ENCODE assay signal across 8 cellular contexts in the genomic region with DNA sequence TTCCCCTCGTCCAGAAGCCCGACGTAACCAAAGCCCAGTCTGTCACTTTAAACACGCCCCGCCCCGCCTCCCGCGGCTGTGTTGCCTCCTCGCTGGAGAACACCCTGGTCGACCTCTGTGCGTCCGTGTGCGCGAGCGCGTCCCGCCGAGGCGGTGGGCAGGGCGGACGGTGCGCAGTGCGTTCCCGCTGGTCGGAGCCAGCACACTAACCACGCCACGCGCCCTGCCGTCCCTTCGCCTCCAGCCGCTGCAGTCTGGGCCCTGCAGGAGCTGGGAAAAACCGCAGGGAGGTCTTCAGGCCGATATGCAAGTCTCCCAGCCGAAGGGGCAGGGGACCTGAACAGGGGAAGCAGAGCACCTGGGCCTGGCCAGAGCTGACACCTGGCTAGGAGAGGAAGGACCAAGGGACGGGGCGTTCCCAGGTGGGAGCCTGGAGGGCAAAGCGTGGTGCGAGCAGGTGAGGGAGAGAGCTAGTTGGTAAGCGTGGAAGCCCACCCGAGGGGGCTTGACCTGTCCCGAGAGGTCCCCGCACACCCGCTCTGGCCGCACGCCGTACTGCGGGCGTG. TPM values are rescaled to one million over a fixed set of nuclear protein-coding genes. Genes with fewer than 3 reads are reported as not detected.
A peak's percentile ranks its signal among the peaks of the same experiment; 100 is the strongest.
DNase-seq lines count a peak whose midpoint lies in the region; ATAC-seq and TF ChIP-seq lines count a peak whose summit lies in the region.

No MANE protein-coding gene starts in this region.

- H2AK5ac ChIP-seq in trophoblast cell (ENCODE audit: low read length), result peak overlapping the region; percentile 77

- H3K27ac ChIP-seq in trophoblast cell (ENCODE audit: low read depth, low read length) (peak overlapping the region; percentile 90), upper lobe of left lung (peak overlapping the region; percentile 78 to 89 (median 88))

- peaks cover 26% of the 10 kb centered on the region for H3K9me3 ChIP-seq in trophoblast cell (ENCODE audit: insufficient read depth, low read depth, low read length)
- H3K9me3 ChIP-seq in upper lobe of left lung, result no peaks in the 10 kb centered on the region

- H3K23ac ChIP-seq in trophoblast cell (ENCODE audit: low read length), result no peak overlapping the region

- H2AFZ ChIP-seq in trophoblast cell (ENCODE audit: insufficient read depth, low read length, poor library complexity), result peak overlapping the region; percentile 67

- TF ChIP-seq POLR2A in upper lobe of left lung (IDR thresholded peaks at IDR 0.05), result peak in 3 of 4 donors; percentile 34 to 78 (median 35)

- peaks cover 22% of the 10 kb centered on the region for H3K79me1 ChIP-seq in trophoblast cell (ENCODE audit: low read length)

- H2BK12ac ChIP-seq in trophoblast cell (ENCODE audit: low read length), result no peak overlapping the region

- DNase-seq in EL (peak; percentile 87), SIG-M5 (lab: John Stamatoyannopoulos, UW) (peak; percentile 8), foreskin melanocyte (peak; percentile 68), trophoblast cell (peak; percentile 86 to 91), upper lobe of left lung (peak; percentile 89 to 97)
- DNase-seq in activated gamma-delta T cell treated with anti-CD3 and anti-CD28 coated beads, Interleukin-2, amount 50 U/mL, for 16 hours (ENCODE audit: low read depth), result peak; percentile 59

- TF ChIP-seq RAD21 in Ishikawa (IDR thresholded peaks at IDR 0.05; ENCODE audit: low read depth), result no peak

- H2BK5ac ChIP-seq in trophoblast cell (ENCODE audit: low read depth, low read length, poor library complexity), result peak overlapping the region; percentile 8

- H3K27me3 ChIP-seq in trophoblast cell (ENCODE audit: insufficient read depth, low read length), result peaks cover 4% of the 10 kb centered on the region
- peaks cover 0 to 39% (median 38%) of the 10 kb centered on the region in 4 donors for H3K27me3 ChIP-seq in upper lobe of left lung

- H3K36me3 ChIP-seq in trophoblast cell (ENCODE audit: control insufficient read depth in 1 of 2, insufficient read depth in 2 of 2, low read length in 2 of 2), result peaks cover 15 to 20% of the 10 kb centered on the region in 2 experiments
- H3K36me3 ChIP-seq in upper lobe of left lung, result peaks cover 0 to 14% (median 8%) of the 10 kb centered on the region in 4 donors

- TF ChIP-seq EP300 in Ishikawa (IDR thresholded peaks at IDR 0.05; ENCODE audit: borderline replicate concordance) (no peak; the same call in 1 of the 2 replicates), upper lobe of left lung (IDR thresholded peaks at IDR 0.05) (no peak)

- H3K79me2 ChIP-seq in trophoblast cell (ENCODE audit: control insufficient read depth, insufficient read depth, low read length, poor library complexity), result peaks cover 9% of the 10 kb centered on the region

- WGBS in trophoblast cell (ENCODE audit: extremely low coverage, insufficient coverage, insufficient read length), result no CpG with 5 or more reads among the region's 48 CpGs
- WGBS in upper lobe of left lung, 2 donors, result 0 to 2% methylated on average over 9 to 45 of the region's 48 CpGs

- H3K4ac ChIP-seq in trophoblast cell (ENCODE audit: low read depth, low read length), result peak overlapping the region; percentile 1

- ATAC-seq in upper lobe of left lung (ENCODE audit: low FRiP score in 2 of 2), result peak; percentile 73 to 78
- no peak for ATAC-seq in HG03442 (IDR thresholded peaks at IDR 0.05; ENCODE audit: unreplicated experiment)

- peak overlapping the region; percentile 59 for H3K9ac ChIP-seq in trophoblast cell (ENCODE audit: low read length)

- H3K18ac ChIP-seq in trophoblast cell (ENCODE audit: low read length), result peak overlapping the region; percentile 6

- H3K4me1 ChIP-seq in trophoblast cell (ENCODE audit: control insufficient read depth in 1 of 2, insufficient read depth in 2 of 2, low read length in 2 of 2) (peaks cover 19 to 20% of the 10 kb centered on the region in 2 experiments), upper lobe of left lung (peaks cover 53 to 70% (median 57%) of the 10 kb centered on the region in 4 donors)

- H3K14ac ChIP-seq in trophoblast cell (ENCODE audit: low read length), result peak overlapping the region; percentile 6

- TF ChIP-seq CTCF in upper lobe of left lung (IDR thresholded peaks at IDR 0.05), result peak in 1 of 6 experiments; percentile 11

- peak overlapping the region; percentile 84 for H4K91ac ChIP-seq in trophoblast cell (ENCODE audit: low read depth, low read length)

- peak overlapping the region; percentile 68 for H3K4me2 ChIP-seq in trophoblast cell (ENCODE audit: low read length)

- peak overlapping the region; percentile 65 for H2BK120ac ChIP-seq in trophoblast cell (ENCODE audit: insufficient read depth, low read length, poor library complexity)

- H4K12ac ChIP-seq in trophoblast cell (ENCODE audit: low read depth, low read length), result peak overlapping the region; percentile 10

- H4K8ac ChIP-seq in trophoblast cell (ENCODE audit: low read depth, low read length), result peak overlapping the region; percentile 5

- H3K4me3 ChIP-seq in trophoblast cell (ENCODE audit: low read depth, low read length) (peak overlapping the region; percentile 76), upper lobe of left lung (peak overlapping the region; percentile 56 to 94 (median 76))

TF ChIP-seq in Ishikawa, 13 proteins besides CTCF, POLR2A, EP300 and RAD21:
- TF ChIP-seq FOXM1 (IDR thresholded peaks at IDR 0.05; ENCODE audit: borderline replicate concordance, low read depth) (no peak), YY1 (IDR thresholded peaks at IDR 0.05; ENCODE audit: low read depth) (peak; percentile 55), TEAD4 (IDR thresholded peaks at IDR 0.05) (0 out of 2 replicates have a peak, but pooled peaks have one; percentile 1), CEBPB (IDR thresholded peaks at IDR 0.05) (no peak), TCF12 (IDR thresholded peaks at IDR 0.05; ENCODE audit: low read depth) (0 out of 2 replicates have a peak, but pooled peaks have one; percentile 6), NFIC (IDR thresholded peaks at IDR 0.05) (peak; percentile 22; the same call in 1 of the 2 replicates), ZBTB7A (IDR thresholded peaks at IDR 0.05; ENCODE audit: low read depth) (peak; percentile 90; the same call in 1 of the 2 replicates), TAF1 (IDR thresholded peaks at IDR 0.05; ENCODE audit: low read depth) (peak; percentile 69), MAX (IDR thresholded peaks at IDR 0.05) (peak; percentile 91), CREB1 (IDR thresholded peaks at IDR 0.05; ENCODE audit: low read depth) (no peak), REST (IDR thresholded peaks at IDR 0.05; ENCODE audit: low read depth) (no peak), EGR1 (IDR thresholded peaks at IDR 0.05) (no peak), USF1 (IDR thresholded peaks at IDR 0.05) (peak; percentile 3; the same call in 1 of the 2 replicates)

RNA-seq across cellular contexts. Expression of gene PHPT1, which starts 1.3 kb away (rescaled TPM):
- 136 and 146 TPM in 2 replicates for polyA plus RNA-seq in trophoblast cell (2013)
- 100 to 1,000 TPM in 1 of 6 donors, 10 to 100 TPM in 5; 51.3 to 135 (median 64.1) TPM for total RNA-seq in upper lobe of left lung

RNA-seq across cellular contexts. Expression of gene MAMDC4, which starts 4.2 kb away (rescaled TPM):
- polyA plus RNA-seq in trophoblast cell (2013), result 3.2 and 3.4 TPM in 2 replicates
- 10 to 100 TPM in 3 of 6 donors, 1 to 10 TPM in 3; 2.1 to 18.9 (median 11.0) TPM for total RNA-seq in upper lobe of left lung

RNA-seq across cellular contexts. Expression of gene AJM1, which starts 5.6 kb away (rescaled TPM):
- 1.1 and 1.2 TPM in 2 replicates for polyA plus RNA-seq in trophoblast cell (2013)
- 1 to 10 TPM; 1.4 to 7.3 (median 3.0) TPM for total RNA-seq in upper lobe of left lung

RNA-seq across cellular contexts. Expression of gene EDF1, which starts 18.2 kb away (rescaled TPM):
- polyA plus RNA-seq in trophoblast cell (2013), result 473 and 476 TPM in 2 replicates
- total RNA-seq in upper lobe of left lung, result 100 to 1,000 TPM; 137 to 312 (median 282) TPM

RNA-seq across cellular contexts. Expression of gene TRAF2, which starts 38.4 kb away (rescaled TPM):
- polyA plus RNA-seq in trophoblast cell (2013), result 14.2 and 14.4 TPM in 2 replicates
- 10 to 100 TPM; 10.6 to 20.8 (median 13.4) TPM for total RNA-seq in upper lobe of left lung

Comparison
In these comparisons a context has a peak if more than half of its experiments do, and no peak if none do; other contexts are left out.
1. DNase-seq: peak in every context shown above with its lines; median percentile 93 in upper lobe of left lung; 88 in trophoblast cell; 87 in EL; 68 in foreskin melanocyte; 59 in activated gamma-delta T cell treated with anti-CD3 and anti-CD28 coated beads, Interleukin-2, amount 50 U/mL, for 16 hours; 8 in SIG-M5.